12 cellular contexts compared by ENCODE assay signal in the genomic region with DNA sequence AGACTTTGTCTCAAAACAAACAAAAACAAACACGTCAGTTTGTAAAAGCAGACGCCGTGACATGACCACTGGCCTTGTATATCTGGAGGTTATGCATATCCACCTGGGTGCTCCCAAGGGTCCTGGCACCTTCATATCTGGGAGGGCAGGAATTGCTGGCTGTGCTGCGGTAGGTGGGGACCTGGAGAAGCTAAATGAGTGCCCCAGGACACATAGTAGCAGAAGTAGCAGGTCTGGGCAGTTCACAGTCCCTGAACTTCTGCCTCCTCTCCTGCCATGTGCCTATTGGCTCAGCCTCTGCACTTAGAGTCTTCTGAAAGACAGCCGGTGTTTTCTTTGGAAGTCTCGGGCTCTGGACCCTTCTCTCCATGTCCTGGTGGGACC. TPM values are rescaled to one million over a fixed set of nuclear protein-coding genes. Genes with fewer than 3 reads are reported as not detected.
DNase-seq lines count a peak whose midpoint lies in the region; ATAC-seq and TF ChIP-seq lines count a peak whose summit lies in the region.
"Had no signal": no experiment of that assay in that cellular context is flagged by ENCODE, and none has a peak within 500 bp of the region (broad histone marks: within the 10 kb centered on the region; RNA-seq: fewer than 3 reads in every experiment).

No MANE protein-coding gene starts in this region.

- no peak for ATAC-seq in activated T-cell treated with anti-CD3 and anti-CD28 coated beads, Interleukin-2, amount 50 U/mL, for 72 hours (replicated peaks in 1 of 2)
- no peak for ATAC-seq in GM21381 (IDR thresholded peaks at IDR 0.05; ENCODE audit: unreplicated experiment)
- ATAC-seq: naive thymus-derived CD8-positive, alpha-beta T cell had no signal

- peaks cover 32% of the 10 kb centered on the region for H3K27me3 Mint-ChIP-seq in Calu3 (ENCODE audit: unreplicated experiment)
- H3K27me3 Mint-ChIP-seq in activated T-cell treated with anti-CD3 and anti-CD28 coated beads, Interleukin-2, amount 50 U/mL, for 72 hours (ENCODE audit: low read depth), result peaks cover 11% of the 10 kb centered on the region

- H3K9ac ChIP-seq in muscle layer of colon (ENCODE audit: low read length), result no peak overlapping the region

- no peaks in the 10 kb centered on the region for H3K4me1 Mint-ChIP-seq in Calu3 (ENCODE audit: low read depth, unreplicated experiment)
- peaks cover 6% of the 10 kb centered on the region for H3K4me1 Mint-ChIP-seq in activated T-cell treated with anti-CD3 and anti-CD28 coated beads, Interleukin-2, amount 50 U/mL, for 72 hours (ENCODE audit: low read depth)

- CTCF ChIA-PET in Calu3 (lab: Charles Lee), result no interaction called here

- no peak overlapping the region for H3K4me3 Mint-ChIP-seq in Calu3 (ENCODE audit: low read depth, unreplicated experiment)
- H3K4me3 Mint-ChIP-seq in activated T-cell treated with anti-CD3 and anti-CD28 coated beads, Interleukin-2, amount 50 U/mL, for 72 hours, result no peak overlapping the region
- H3K4me3 Mint-ChIP-seq: activated T-helper 1 cell treated with anti-CD3 and anti-CD28 coated beads, Interleukin-12 subunit alpha, Interleukin-12 subunit beta, Interleukin-2, Interleukin-4 antibody, amounts not matched to agents 30 ng/mL and 10 ng/mL and 1 ng/mL, durations not matched to agents 14 hours and 24 hours and 36 hours; naive thymus-derived CD8-positive, alpha-beta T cell had no signal

- H3K9me3 ChIP-seq in muscle layer of colon (ENCODE audit: low read length) (no peaks in the 10 kb centered on the region), thymus (ENCODE audit: control insufficient read depth) (no peaks in the 10 kb centered on the region)

- H3K4me3 ChIP-seq in coronary artery, result no peak overlapping the region
- H3K4me3 ChIP-seq in muscle layer of colon (ENCODE audit: low read depth in 1 of 2, low read length in 2 of 2), result peak overlapping the region in 1 of 2 donors; percentile 6
- H3K4me3 ChIP-seq in thymus (ENCODE audit: low read length), result no peak overlapping the region

- TF ChIP-seq CTCF in coronary artery (IDR thresholded peaks at IDR 0.05) (no peak), Calu3 (IDR thresholded peaks at IDR 0.05; ENCODE audit: unreplicated experiment) (no peak)

- no peak overlapping the region for H3K27ac Mint-ChIP-seq in Calu3 (ENCODE audit: unreplicated experiment)
- no peak overlapping the region for H3K27ac Mint-ChIP-seq in activated T-cell treated with anti-CD3 and anti-CD28 coated beads, Interleukin-2, amount 50 U/mL, for 72 hours
- H3K27ac Mint-ChIP-seq: activated T-helper 1 cell treated with anti-CD3 and anti-CD28 coated beads, Interleukin-12 subunit alpha, Interleukin-12 subunit beta, Interleukin-2, Interleukin-4 antibody, amounts not matched to agents 30 ng/mL and 10 ng/mL and 1 ng/mL, durations not matched to agents 14 hours and 24 hours and 36 hours had no signal

- intact Hi-C loops in Calu3 (cut with micrococcal nuclease; ENCODE audit: unreplicated experiment), result no loop called here

- DNase-seq in NOMO-1 treated with DMSO at 0.1 percent for 48 hours (lab: John Stamatoyannopoulos, UW; ENCODE audit: unreplicated experiment), result peak; percentile 47
- no peak for DNase-seq in coronary artery (ENCODE audit: low spot score)
- no peak for DNase-seq in Calu3
- no peak for DNase-seq in NCI-H345 treated with DMSO at 0.1 percent for 48 hours (lab: John Stamatoyannopoulos, UW; ENCODE audit: unreplicated experiment)
- no peak for DNase-seq in activated T-cell treated with anti-CD3 and anti-CD28 coated beads, Interleukin-2, amount 50 U/mL, for 72 hours
- DNase-seq: activated CD4-positive, CD25-positive, alpha-beta regulatory T cell treated with anti-CD3 and anti-CD28 coated beads, Interleukin-2, amount 50 U/mL, for 72 hours; naive thymus-derived CD8-positive, alpha-beta T cell; OCI-M1 had no signal

- BruUV-seq in Calu3 (replicated peaks; lab: Mats Ljungman, UMichigan), result no TSS peak

- no peaks in the 10 kb centered on the region for H3K36me3 ChIP-seq in muscle layer of colon (ENCODE audit: insufficient read depth, low read length)
- no peaks in the 10 kb centered on the region for H3K36me3 ChIP-seq in thymus (ENCODE audit: control insufficient read depth, insufficient read depth)

- 86% methylated on average over 6 of the region's 6 CpGs for WGBS in thymus

- no peaks in the 10 kb centered on the region for H3K36me3 Mint-ChIP-seq in Calu3 (ENCODE audit: insufficient read depth, unreplicated experiment)
- peaks cover 0 to 2% of the 10 kb centered on the region in 2 donors for H3K36me3 Mint-ChIP-seq in activated T-cell treated with anti-CD3 and anti-CD28 coated beads, Interleukin-2, amount 50 U/mL, for 72 hours (ENCODE audit: insufficient read depth in 2 of 2)

- peak overlapping the region; percentile 75 to 88 for H3K27ac ChIP-seq in coronary artery
- peak overlapping the region; percentile 79 for H3K27ac ChIP-seq in muscle layer of colon (ENCODE audit: low read depth, low read length)
- H3K27ac ChIP-seq in thymus (ENCODE audit: low read depth), result peak overlapping the region; percentile 50

- H3K4me1 ChIP-seq in muscle layer of colon (ENCODE audit: insufficient read depth, low read length) (peaks cover 30% of the 10 kb centered on the region), thymus (ENCODE audit: control insufficient read depth, insufficient read depth, low read length) (no peaks in the 10 kb centered on the region)

- H3K27me3 ChIP-seq in muscle layer of colon (ENCODE audit: control insufficient read depth in 1 of 2, insufficient read depth in 2 of 2, low read length in 2 of 2) (no peaks in the 10 kb centered on the region), thymus (ENCODE audit: control insufficient read depth, insufficient read depth) (no peaks in the 10 kb centered on the region)

- no peaks in the 10 kb centered on the region for H3K9me3 Mint-ChIP-seq in Calu3 (ENCODE audit: low read depth, unreplicated experiment)
- H3K9me3 Mint-ChIP-seq in activated T-cell treated with anti-CD3 and anti-CD28 coated beads, Interleukin-2, amount 50 U/mL, for 72 hours, result peaks cover 4% of the 10 kb centered on the region in 2 donors

RNA-seq across cellular contexts. Expression of a gene that starts 30.9 kb away (rescaled TPM):
- polyA plus RNA-seq in thymus, result 67.3 TPM
- 0.34 TPM in 1 of 2 replicates, not detected in the other for total RNA-seq in Calu3 (2022)
- 10 to 100 TPM in 1 of 2 donors, 1 to 10 TPM in 1; 8.2 to 11.0 TPM for total RNA-seq in activated T-cell treated with anti-CD3 and anti-CD28 coated beads, Interleukin-2, amount 50 U/mL, for 72 hours
- total RNA-seq: naive thymus-derived CD8-positive, alpha-beta T cell had no signal
- polyA plus RNA-seq: naive thymus-derived CD8-positive, alpha-beta T cell had no signal
